31 cellular contexts compared by ENCODE assay signal in genomic region chr20:18847226-18847625, GRCh38. TPM values are rescaled to one million over a fixed set of nuclear protein-coding genes. Genes with fewer than 3 reads are reported as not detected.
"Had no signal": no experiment of that assay in that cellular context is flagged by ENCODE, and none has a peak within 500 bp of the region (broad histone marks: within the 10 kb centered on the region; RNA-seq: fewer than 3 reads in every experiment).

No MANE protein-coding gene starts in this region.

- H3K9me3 Mint-ChIP-seq: dendritic cell treated with granulocyte-macrophage colony-stimulating factor and Interleukin-4, amounts not matched to agents 40 ng/mL and 50 ng/mL, for 4 days; endodermal cell; mesothelial cell of epicardium; naive B cell; natural killer cell treated with Interleukin-12 subunit alpha and Interleukin-12 subunit beta and Interleukin-15 and Interleukin-18, amount 100 ng/mL, for 72 hours; neural progenitor cell; stimulated activated memory B cell treated with anti-CD40 and anti-IgM and Interleukin-4, amounts not matched to agents 10 μg/mL and 1 μg/mL and 100 μg/mL, for 72 hours; stimulated activated naive CD8-positive, alpha-beta T cell treated with anti-CD3 and anti-CD28 coated beads, Interleukin-15, Interleukin-2, amounts not matched to agents 100 ng/mL and 50 ng/mL, for 24 hours had no signal

- H3K27me3 Mint-ChIP-seq: stimulated activated memory B cell treated with anti-CD40 and anti-IgM and Interleukin-4, amounts not matched to agents 10 μg/mL and 1 μg/mL and 100 μg/mL, for 72 hours had no signal

- H3K36me3 Mint-ChIP-seq: mesothelial cell of epicardium; naive B cell; natural killer cell treated with Interleukin-12 subunit alpha and Interleukin-12 subunit beta and Interleukin-15 and Interleukin-18, amount 100 ng/mL, for 72 hours; neural progenitor cell; stimulated activated memory B cell treated with anti-CD40 and anti-IgM and Interleukin-4, amounts not matched to agents 10 μg/mL and 1 μg/mL and 100 μg/mL, for 72 hours had no signal

- ATAC-seq: heart right ventricle; left cardiac atrium; left lung; mucosa of descending colon; natural killer cell treated with Interleukin-12 subunit alpha and Interleukin-12 subunit beta and Interleukin-15 and Interleukin-18, amount 100 ng/mL, for 72 hours; right cardiac atrium; stimulated activated memory B cell treated with anti-CD40 and anti-IgM and Interleukin-4, amounts not matched to agents 10 μg/mL and 1 μg/mL and 100 μg/mL, for 72 hours had no signal

- H3K4me3 Mint-ChIP-seq: dendritic cell treated with granulocyte-macrophage colony-stimulating factor and Interleukin-4, amounts not matched to agents 40 ng/mL and 50 ng/mL, for 4 days; endodermal cell; mesothelial cell of epicardium; naive B cell; natural killer cell treated with Interleukin-12 subunit alpha and Interleukin-12 subunit beta and Interleukin-15 and Interleukin-18, amount 100 ng/mL, for 72 hours; neural progenitor cell; stimulated activated memory B cell treated with anti-CD40 and anti-IgM and Interleukin-4, amounts not matched to agents 10 μg/mL and 1 μg/mL and 100 μg/mL, for 72 hours; stimulated activated naive CD8-positive, alpha-beta T cell treated with anti-CD3 and anti-CD28 coated beads, Interleukin-15, Interleukin-2, amounts not matched to agents 100 ng/mL and 50 ng/mL, for 24 hours had no signal

- H3K4me1 Mint-ChIP-seq: endodermal cell; mesothelial cell of epicardium; naive B cell; stimulated activated memory B cell treated with anti-CD40 and anti-IgM and Interleukin-4, amounts not matched to agents 10 μg/mL and 1 μg/mL and 100 μg/mL, for 72 hours had no signal

- DNase-seq: effector CD8-positive, alpha-beta T cell; endodermal cell; esophagus squamous epithelium; foreskin melanocyte; glutamatergic neuron; heart right ventricle; hippocampal formation; left cardiac atrium; left lung; mesenchymal stem cell; mucosa of descending colon; naive B cell; right cardiac atrium; spleen; stimulated activated CD4-positive, alpha-beta T cell treated with anti-CD3 and anti-CD28 coated beads, Interleukin-4, amount 100 ng/mL, for 4 hours; upper lobe of left lung; uterus had no signal

- H3K27ac Mint-ChIP-seq: dendritic cell treated with granulocyte-macrophage colony-stimulating factor and Interleukin-4, amounts not matched to agents 40 ng/mL and 50 ng/mL, for 4 days; endodermal cell; mesothelial cell of epicardium; naive B cell; natural killer cell treated with Interleukin-12 subunit alpha and Interleukin-12 subunit beta and Interleukin-15 and Interleukin-18, amount 100 ng/mL, for 72 hours; neural progenitor cell; stimulated activated memory B cell treated with anti-CD40 and anti-IgM and Interleukin-4, amounts not matched to agents 10 μg/mL and 1 μg/mL and 100 μg/mL, for 72 hours; stimulated activated naive CD8-positive, alpha-beta T cell treated with anti-CD3 and anti-CD28 coated beads, Interleukin-15, Interleukin-2, amounts not matched to agents 100 ng/mL and 50 ng/mL, for 24 hours had no signal

RNA-seq across cellular contexts. Expression of gene SCP2D1, which starts 33.6 kb away (rescaled TPM):
- total RNA-seq: endodermal cell; endothelial cell of umbilical vein; epithelial cell of proximal tubule; esophagus squamous epithelium; kidney epithelial cell; left cardiac atrium; left lung; lower leg skin; lung microvascular endothelial cell; mesothelial cell of epicardium; mucosa of descending colon; natural killer cell treated with Interleukin-12 subunit alpha and Interleukin-12 subunit beta and Interleukin-15 and Interleukin-18, amount 100 ng/mL, for 72 hours; osteocyte; right cardiac atrium; spleen; thoracic aorta; tibial nerve; upper lobe of left lung; uterus had no signal
